ENCODE assay signal across 16 cellular contexts in genomic region chr2:60317029-60317386, GRCh38.
DNase-seq lines count a peak whose midpoint lies in the region; ATAC-seq and TF ChIP-seq lines count a peak whose summit lies in the region.
"Had no signal": no experiment of that assay in that cellular context is flagged by ENCODE, and none has a peak within 500 bp of the region (broad histone marks: within the 10 kb centered on the region; RNA-seq: fewer than 3 reads in every experiment).

No MANE protein-coding gene starts in this region.

- no peaks in the 10 kb centered on the region for H3K27me3 Mint-ChIP-seq in dendritic cell treated with granulocyte-macrophage colony-stimulating factor and Interleukin-4, amounts not matched to agents 40 ng/mL and 50 ng/mL, for 4 days
- H3K27me3 Mint-ChIP-seq in nephron progenitor cell (ENCODE audit: low read depth, poor library complexity), result peaks cover 36% of the 10 kb centered on the region
- peaks cover 31% of the 10 kb centered on the region for H3K27me3 Mint-ChIP-seq in activated T-helper 1 cell treated with anti-CD3 and anti-CD28 coated beads, Interleukin-12 subunit alpha, Interleukin-12 subunit beta, Interleukin-2, Interleukin-4 antibody, amounts not matched to agents 30 ng/mL and 10 ng/mL and 1 ng/mL, durations not matched to agents 14 hours and 24 hours and 36 hours (ENCODE audit: insufficient read depth)
- H3K27me3 Mint-ChIP-seq: CD4-positive, CD25-positive, alpha-beta regulatory T cell had no signal

- H3K4me1 Mint-ChIP-seq in dendritic cell treated with granulocyte-macrophage colony-stimulating factor and Interleukin-4, amounts not matched to agents 40 ng/mL and 50 ng/mL, for 4 days (ENCODE audit: low read depth), result peaks cover 60% of the 10 kb centered on the region
- H3K4me1 Mint-ChIP-seq in nephron progenitor cell, result peaks cover 54% of the 10 kb centered on the region
- H3K4me1 Mint-ChIP-seq in activated T-helper 1 cell treated with anti-CD3 and anti-CD28 coated beads, Interleukin-12 subunit alpha, Interleukin-12 subunit beta, Interleukin-2, Interleukin-4 antibody, amounts not matched to agents 30 ng/mL and 10 ng/mL and 1 ng/mL, durations not matched to agents 14 hours and 24 hours and 36 hours (ENCODE audit: low read depth), result peaks cover 25% of the 10 kb centered on the region

- intact Hi-C loops in dendritic cell treated with granulocyte-macrophage colony-stimulating factor and Interleukin-4, amounts not matched to agents 40 ng/mL and 50 ng/mL, for 4 days (cut with micrococcal nuclease), result no loop called here
- intact Hi-C loops in activated T-helper 1 cell treated with anti-CD3 and anti-CD28 coated beads, Interleukin-12 subunit alpha, Interleukin-12 subunit beta, Interleukin-2, Interleukin-4 antibody, amounts not matched to agents 30 ng/mL and 10 ng/mL and 1 ng/mL, durations not matched to agents 14 hours and 24 hours and 36 hours (cut with micrococcal nuclease), result no loop called here

- DNase-seq in Karpas-422 (no peak), nephron progenitor cell (no peak), NCI-H446 (lab: John Stamatoyannopoulos, UW) (no peak), NCI-H187 (lab: John Stamatoyannopoulos, UW) (no peak)
- DNase-seq in activated T-helper 1 cell treated with anti-CD3 and anti-CD28 coated beads, Interleukin-12 subunit alpha, Interleukin-12 subunit beta, Interleukin-2, Interleukin-4 antibody, amounts not matched to agents 30 ng/mL and 10 ng/mL and 1 ng/mL, durations not matched to agents 14 hours and 24 hours and 36 hours (ENCODE audit: low spot score), result no peak
- DNase-seq: AML-193; CD4-positive, CD25-positive, alpha-beta regulatory T cell; DMS53; KG1; NCI-H1092 treated with DMSO at 0.1 percent for 48 hours; NCI-H1694; SHP77 had no signal

- H3K36me3 ChIP-seq in DOHH2 (ENCODE audit: control insufficient read depth, low read length) (no peaks in the 10 kb centered on the region; the same call in 1 of the 2 replicates), Karpas-422 (ENCODE audit: insufficient read depth, low read length) (no peaks in the 10 kb centered on the region)

- peak overlapping the region; percentile 76 for H3K27ac ChIP-seq in DOHH2 (ENCODE audit: low read depth, low read length)
- peak overlapping the region; percentile 63 for H3K27ac ChIP-seq in Karpas-422 (ENCODE audit: low read length)

- peak overlapping the region; percentile 74 for H3K4me2 ChIP-seq in DOHH2 (ENCODE audit: low read length)
- peak overlapping the region; percentile 69 for H3K4me2 ChIP-seq in Karpas-422 (ENCODE audit: low read depth, low read length, poor library complexity, severe bottlenecking)

- H3K4me3 ChIP-seq in DOHH2 (ENCODE audit: low read length), result peak overlapping the region; percentile 49
- H3K4me3 ChIP-seq in Karpas-422 (ENCODE audit: low read length), result peak overlapping the region; percentile 41

- TF ChIP-seq CTCF in DOHH2 (IDR thresholded peaks at IDR 0.05; ENCODE audit: low read depth, low read length, poor library complexity, severe bottlenecking) (no peak), nephron progenitor cell (IDR thresholded peaks at IDR 0.05) (no peak)

- H3K27ac Mint-ChIP-seq in dendritic cell treated with granulocyte-macrophage colony-stimulating factor and Interleukin-4, amounts not matched to agents 40 ng/mL and 50 ng/mL, for 4 days, result peak overlapping the region; percentile 10
- H3K27ac Mint-ChIP-seq in nephron progenitor cell, result no peak overlapping the region
- no peak overlapping the region for H3K27ac Mint-ChIP-seq in activated T-helper 1 cell treated with anti-CD3 and anti-CD28 coated beads, Interleukin-12 subunit alpha, Interleukin-12 subunit beta, Interleukin-2, Interleukin-4 antibody, amounts not matched to agents 30 ng/mL and 10 ng/mL and 1 ng/mL, durations not matched to agents 14 hours and 24 hours and 36 hours
- H3K27ac Mint-ChIP-seq: CD4-positive, CD25-positive, alpha-beta regulatory T cell had no signal

- no peak for ATAC-seq in HG03039 (IDR thresholded peaks at IDR 0.05; ENCODE audit: unreplicated experiment)
- ATAC-seq: HCT116 had no signal

- H3K9me3 Mint-ChIP-seq in dendritic cell treated with granulocyte-macrophage colony-stimulating factor and Interleukin-4, amounts not matched to agents 40 ng/mL and 50 ng/mL, for 4 days, result no peaks in the 10 kb centered on the region
- H3K9me3 Mint-ChIP-seq in nephron progenitor cell, result no peaks in the 10 kb centered on the region
- no peaks in the 10 kb centered on the region for H3K9me3 Mint-ChIP-seq in activated T-helper 1 cell treated with anti-CD3 and anti-CD28 coated beads, Interleukin-12 subunit alpha, Interleukin-12 subunit beta, Interleukin-2, Interleukin-4 antibody, amounts not matched to agents 30 ng/mL and 10 ng/mL and 1 ng/mL, durations not matched to agents 14 hours and 24 hours and 36 hours

- H3K4me1 ChIP-seq in DOHH2 (ENCODE audit: control insufficient read depth, low read length), result peaks cover 89% of the 10 kb centered on the region
- H3K4me1 ChIP-seq in Karpas-422 (ENCODE audit: low read length), result peaks cover 71% of the 10 kb centered on the region

- no peak overlapping the region for H3K4me3 Mint-ChIP-seq in dendritic cell treated with granulocyte-macrophage colony-stimulating factor and Interleukin-4, amounts not matched to agents 40 ng/mL and 50 ng/mL, for 4 days
- peak overlapping the region; percentile 50 for H3K4me3 Mint-ChIP-seq in nephron progenitor cell
- no peak overlapping the region for H3K4me3 Mint-ChIP-seq in activated T-helper 1 cell treated with anti-CD3 and anti-CD28 coated beads, Interleukin-12 subunit alpha, Interleukin-12 subunit beta, Interleukin-2, Interleukin-4 antibody, amounts not matched to agents 30 ng/mL and 10 ng/mL and 1 ng/mL, durations not matched to agents 14 hours and 24 hours and 36 hours
- H3K4me3 Mint-ChIP-seq: CD4-positive, CD25-positive, alpha-beta regulatory T cell had no signal

- H3K79me2 ChIP-seq in DOHH2 (ENCODE audit: control insufficient read depth, low read length), result no peaks in the 10 kb centered on the region
- H3K79me2 ChIP-seq in Karpas-422 (ENCODE audit: low read length), result no peaks in the 10 kb centered on the region

- no peaks in the 10 kb centered on the region for H4K20me1 ChIP-seq in DOHH2 (ENCODE audit: control insufficient read depth, insufficient read depth, low read depth, low read length)
- H4K20me1 ChIP-seq in Karpas-422 (ENCODE audit: insufficient read depth, low read depth, low read length), result no peaks in the 10 kb centered on the region

- H3K27me3 ChIP-seq in DOHH2 (ENCODE audit: control insufficient read depth, low read length) (no peaks in the 10 kb centered on the region), Karpas-422 (ENCODE audit: low read length) (no peaks in the 10 kb centered on the region)

- H3K9me3 ChIP-seq in DOHH2 (ENCODE audit: control insufficient read depth, insufficient read depth, low read length) (no peaks in the 10 kb centered on the region), Karpas-422 (ENCODE audit: low read length) (no peaks in the 10 kb centered on the region)

- H3K36me3 Mint-ChIP-seq in dendritic cell treated with granulocyte-macrophage colony-stimulating factor and Interleukin-4, amounts not matched to agents 40 ng/mL and 50 ng/mL, for 4 days (ENCODE audit: low read depth), result no peaks in the 10 kb centered on the region
- no peaks in the 10 kb centered on the region for H3K36me3 Mint-ChIP-seq in nephron progenitor cell (ENCODE audit: low read depth)
- no peaks in the 10 kb centered on the region for H3K36me3 Mint-ChIP-seq in activated T-helper 1 cell treated with anti-CD3 and anti-CD28 coated beads, Interleukin-12 subunit alpha, Interleukin-12 subunit beta, Interleukin-2, Interleukin-4 antibody, amounts not matched to agents 30 ng/mL and 10 ng/mL and 1 ng/mL, durations not matched to agents 14 hours and 24 hours and 36 hours (ENCODE audit: low read depth)
- H3K36me3 Mint-ChIP-seq: CD4-positive, CD25-positive, alpha-beta regulatory T cell had no signal

- peak overlapping the region; percentile 44 for H3K9ac ChIP-seq in Karpas-422 (ENCODE audit: low read length)

- no peaks in the 10 kb centered on the region for H3K9me2 ChIP-seq in DOHH2 (replicated peaks; ENCODE audit: control insufficient read depth, low read length)
- no peaks in the 10 kb centered on the region for H3K9me2 ChIP-seq in Karpas-422 (replicated peaks; ENCODE audit: insufficient read depth, low read length)

- H3F3A ChIP-seq in DOHH2 (ENCODE audit: control insufficient read depth, insufficient read depth), result peaks cover 37% of the 10 kb centered on the region

- H2AFZ ChIP-seq in Karpas-422 (ENCODE audit: low read length), result peak overlapping the region; percentile 76
